ENCODE assay signal across 8 cellular contexts in the genomic region with DNA sequence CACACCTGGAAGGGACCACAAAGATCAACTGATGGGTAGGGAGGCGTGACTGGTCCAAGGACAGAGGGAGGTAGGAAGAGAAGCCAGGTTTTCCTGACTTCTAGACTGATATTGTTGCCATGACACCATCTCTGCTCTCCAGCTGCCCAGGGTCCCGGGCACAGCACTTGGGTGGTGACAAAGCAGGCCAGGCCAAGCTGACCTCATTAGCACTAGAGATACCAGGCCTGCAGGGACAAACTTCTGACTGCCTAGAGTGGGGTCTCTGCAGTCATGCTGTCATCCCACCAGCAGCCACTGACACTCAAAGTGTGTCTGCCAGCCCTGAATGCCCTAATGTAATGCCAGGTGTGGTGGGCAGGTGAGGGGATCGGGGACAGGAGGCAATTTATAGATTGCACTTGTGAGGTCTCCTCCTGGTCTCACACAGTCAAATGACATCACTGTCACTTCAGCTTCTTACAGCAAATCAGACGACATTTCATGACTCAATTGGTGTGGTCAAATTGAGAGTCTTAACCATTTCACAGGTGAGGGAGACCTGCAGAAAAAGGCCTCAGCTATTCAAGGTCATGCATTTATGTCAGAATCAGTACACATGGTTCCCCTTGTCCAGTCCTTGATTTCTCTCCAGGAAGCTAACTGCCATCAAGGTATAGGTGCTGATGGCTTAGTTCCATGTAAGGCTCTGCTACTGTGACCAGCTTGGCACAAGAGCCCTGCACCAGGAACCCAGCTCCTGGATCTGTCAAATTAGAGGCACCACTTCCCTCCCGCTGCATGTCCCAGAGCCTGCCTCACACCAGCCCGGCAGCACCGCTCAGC. TPM values are rescaled to one million over a fixed set of nuclear protein-coding genes. Genes with fewer than 3 reads are reported as not detected.
DNase-seq lines count a peak whose midpoint lies in the region; ATAC-seq and TF ChIP-seq lines count a peak whose summit lies in the region.

No MANE protein-coding gene starts in this region.

- intact Hi-C loops in activated T-helper 2 cell treated with anti-CD3 and anti-CD28 coated beads, Interferon-gamma antibody, Interleukin-2, Interleukin-4, amounts not matched to agents 10 μg/mL and 5 μg/mL and 100 μg/mL, durations not matched to agents 14 hours and 24 hours and 36 hours (cut with micrococcal nuclease), result no loop called here
- intact Hi-C loops in stomach (cut with DNase I; ENCODE audit: low total_unique reads), result no loop called here

- H3K4me3 Mint-ChIP-seq in activated T-helper 2 cell treated with anti-CD3 and anti-CD28 coated beads, Interferon-gamma antibody, Interleukin-2, Interleukin-4, amounts not matched to agents 10 μg/mL and 5 μg/mL and 100 μg/mL, durations not matched to agents 14 hours and 24 hours and 36 hours (ENCODE audit: low read depth), result peak overlapping the region; percentile 95

- no peak for TF ChIP-seq EP300 in stomach (IDR thresholded peaks at IDR 0.05)

- H3K36me3 Mint-ChIP-seq in activated T-helper 2 cell treated with anti-CD3 and anti-CD28 coated beads, Interferon-gamma antibody, Interleukin-2, Interleukin-4, amounts not matched to agents 10 μg/mL and 5 μg/mL and 100 μg/mL, durations not matched to agents 14 hours and 24 hours and 36 hours (ENCODE audit: low read depth), result peaks cover 3% of the 10 kb centered on the region

- H3K4me3 ChIP-seq in HEK293 (ENCODE audit: low read depth, low read length), result no peak overlapping the region
- H3K4me3 ChIP-seq in iPS-15b (ENCODE audit: low read depth, low read length), result peak overlapping the region; percentile 20
- H3K4me3 ChIP-seq in stomach, result peak overlapping the region; percentile 66 to 88 (median 74)

- H3K27me3 Mint-ChIP-seq in activated T-helper 2 cell treated with anti-CD3 and anti-CD28 coated beads, Interferon-gamma antibody, Interleukin-2, Interleukin-4, amounts not matched to agents 10 μg/mL and 5 μg/mL and 100 μg/mL, durations not matched to agents 14 hours and 24 hours and 36 hours (ENCODE audit: low read depth), result no peaks in the 10 kb centered on the region

- DNase-seq in activated T-helper 2 cell treated with anti-CD3 and anti-CD28 coated beads, Interferon-gamma antibody, Interleukin-2, Interleukin-4, amounts not matched to agents 10 μg/mL and 5 μg/mL and 100 μg/mL, durations not matched to agents 14 hours and 24 hours and 36 hours (ENCODE audit: low spot score), result no peak
- DNase-seq in stomach, result no peak
- no peak for DNase-seq in DMS 273 treated with DMSO at 0.1 percent for 48 hours (lab: John Stamatoyannopoulos, UW)
- DNase-seq in COLO668 (lab: John Stamatoyannopoulos, UW; ENCODE audit: unreplicated experiment), result no peak

- TF ChIP-seq CTCF in HEK293 (tag by site-specific recombination; IDR thresholded peaks at IDR 0.05) (no peak), stomach (IDR thresholded peaks at IDR 0.05) (no peak)

- peaks cover 47% of the 10 kb centered on the region for H3K4me1 Mint-ChIP-seq in activated T-helper 2 cell treated with anti-CD3 and anti-CD28 coated beads, Interferon-gamma antibody, Interleukin-2, Interleukin-4, amounts not matched to agents 10 μg/mL and 5 μg/mL and 100 μg/mL, durations not matched to agents 14 hours and 24 hours and 36 hours (ENCODE audit: low read depth)

- ATAC-seq in HG03521 (IDR thresholded peaks at IDR 0.05; ENCODE audit: unreplicated experiment), result no peak
- no peak for ATAC-seq in GM19455 (IDR thresholded peaks at IDR 0.05; ENCODE audit: unreplicated experiment)

- CTCF ChIA-PET in HEK293 (lab: Yijun Ruan, JAX), result interaction anchor here (0.9 to 1.4 kb wide), 5 partner anchors 10 to 145 kb away, joined by 3 to 4 read pairs (median 3); no protein-coding TSS in a partner anchor

- H3K9ac ChIP-seq in iPS-15b (ENCODE audit: low read depth, low read length), result no peak overlapping the region

- H3K36me3 ChIP-seq in HEK293 (ENCODE audit: control insufficient read depth in 2 of 2, insufficient read depth in 1 of 2, low read length in 2 of 2) (peaks cover 0 to 28% of the 10 kb centered on the region in 2 experiments; a peak in 1 of 3 replicates), iPS-15b (ENCODE audit: control insufficient read depth, insufficient read depth, low read length) (no peaks in the 10 kb centered on the region), stomach (peaks cover 0 to 12% (median 0%) of the 10 kb centered on the region in 4 donors)

- H3K27ac ChIP-seq in HEK293 (ENCODE audit: extremely low read depth, low read depth, low read length) (no peak overlapping the region), stomach (peak overlapping the region; percentile 93 to 95 (median 93))

- POLR2A ChIA-PET in HEK293 (lab: Yijun Ruan, JAX), result interaction anchor here (0.7 to 3.4 kb wide), 5 partner anchors 8 to 145 kb away, joined by 3 to 71 read pairs (median 4); no protein-coding TSS in a partner anchor

- H3K4me1 ChIP-seq in HEK293 (ENCODE audit: control insufficient read depth, insufficient read depth, low read length) (peaks cover 4% of the 10 kb centered on the region; the same call in 1 of the 2 replicates), iPS-15b (ENCODE audit: control insufficient read depth, insufficient read depth, low read length) (peaks cover 14% of the 10 kb centered on the region), stomach (peaks cover 50 to 83% (median 72%) of the 10 kb centered on the region in 4 donors)

- no peak overlapping the region for H3K27ac Mint-ChIP-seq in activated T-helper 2 cell treated with anti-CD3 and anti-CD28 coated beads, Interferon-gamma antibody, Interleukin-2, Interleukin-4, amounts not matched to agents 10 μg/mL and 5 μg/mL and 100 μg/mL, durations not matched to agents 14 hours and 24 hours and 36 hours

- TF ChIP-seq POLR2A in stomach (IDR thresholded peaks at IDR 0.05), result no peak

- H3K27me3 ChIP-seq in iPS-15b (ENCODE audit: control insufficient read depth, insufficient read depth, low read length) (no peaks in the 10 kb centered on the region), stomach (no peaks in the 10 kb centered on the region)

- no peaks in the 10 kb centered on the region for H3K9me3 Mint-ChIP-seq in activated T-helper 2 cell treated with anti-CD3 and anti-CD28 coated beads, Interferon-gamma antibody, Interleukin-2, Interleukin-4, amounts not matched to agents 10 μg/mL and 5 μg/mL and 100 μg/mL, durations not matched to agents 14 hours and 24 hours and 36 hours

- no peaks in the 10 kb centered on the region for H3K9me3 ChIP-seq in HEK293 (ENCODE audit: control insufficient read depth, insufficient read depth, low read depth, low read length)
- no peaks in the 10 kb centered on the region for H3K9me3 ChIP-seq in iPS-15b (ENCODE audit: control insufficient read depth, insufficient read depth, low read length)
- H3K9me3 ChIP-seq in stomach, result no peaks in the 10 kb centered on the region

- WGBS in stomach, 5 donors, result 28 to 54% (median 35%) methylated on average over 7 of the region's 7 CpGs

TF ChIP-seq in HEK293, 187 proteins besides CTCF, POLR2A, EP300 and RAD21 (continues in another document):
- TF ChIP-seq GLIS1 (tag by site-specific recombination; IDR thresholded peaks at IDR 0.05), result peak; percentile 24; the same call in 1 of the 2 replicates
- 0 out of 2 replicates have a peak, but pooled peaks have one; percentile 31 for TF ChIP-seq GLIS2 (tag by site-specific recombination; IDR thresholded peaks at IDR 0.05)
- no peak for TF ChIP-seq ZFHX2 (tag by site-specific recombination; conservative IDR thresholded peaks at IDR 0.05)
- TF ChIP-seq, protein P1, sequence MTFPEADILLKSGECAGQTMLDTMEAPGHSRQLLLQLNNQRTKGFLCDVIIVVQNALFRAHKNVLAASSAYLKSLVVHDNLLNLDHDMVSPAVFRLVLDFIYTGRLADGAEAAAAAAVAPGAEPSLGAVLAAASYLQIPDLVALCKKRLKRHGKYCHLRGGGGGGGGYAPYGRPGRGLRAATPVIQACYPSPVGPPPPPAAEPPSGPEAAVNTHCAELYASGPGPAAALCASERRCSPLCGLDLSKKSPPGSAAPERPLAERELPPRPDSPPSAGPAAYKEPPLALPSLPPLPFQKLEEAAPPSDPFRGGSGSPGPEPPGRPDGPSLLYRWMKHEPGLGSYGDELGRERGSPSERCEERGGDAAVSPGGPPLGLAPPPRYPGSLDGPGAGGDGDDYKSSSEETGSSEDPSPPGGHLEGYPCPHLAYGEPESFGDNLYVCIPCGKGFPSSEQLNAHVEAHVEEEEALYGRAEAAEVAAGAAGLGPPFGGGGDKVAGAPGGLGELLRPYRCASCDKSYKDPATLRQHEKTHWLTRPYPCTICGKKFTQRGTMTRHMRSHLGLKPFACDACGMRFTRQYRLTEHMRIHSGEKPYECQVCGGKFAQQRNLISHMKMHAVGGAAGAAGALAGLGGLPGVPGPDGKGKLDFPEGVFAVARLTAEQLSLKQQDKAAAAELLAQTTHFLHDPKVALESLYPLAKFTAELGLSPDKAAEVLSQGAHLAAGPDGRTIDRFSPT (tag by site-specific recombination; IDR thresholded peaks at IDR 0.05), result 0 out of 2 replicates have a peak, but pooled peaks have one; percentile 19
- TF ChIP-seq, protein P2, sequence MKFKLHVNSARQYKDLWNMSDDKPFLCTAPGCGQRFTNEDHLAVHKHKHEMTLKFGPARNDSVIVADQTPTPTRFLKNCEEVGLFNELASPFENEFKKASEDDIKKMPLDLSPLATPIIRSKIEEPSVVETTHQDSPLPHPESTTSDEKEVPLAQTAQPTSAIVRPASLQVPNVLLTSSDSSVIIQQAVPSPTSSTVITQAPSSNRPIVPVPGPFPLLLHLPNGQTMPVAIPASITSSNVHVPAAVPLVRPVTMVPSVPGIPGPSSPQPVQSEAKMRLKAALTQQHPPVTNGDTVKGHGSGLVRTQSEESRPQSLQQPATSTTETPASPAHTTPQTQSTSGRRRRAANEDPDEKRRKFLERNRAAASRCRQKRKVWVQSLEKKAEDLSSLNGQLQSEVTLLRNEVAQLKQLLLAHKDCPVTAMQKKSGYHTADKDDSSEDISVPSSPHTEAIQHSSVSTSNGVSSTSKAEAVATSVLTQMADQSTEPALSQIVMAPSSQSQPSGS (tag by site-specific recombination; IDR thresholded peaks at IDR 0.05; ENCODE audit: low read depth), result peak; percentile 73; the same call in 1 of the 2 replicates
- peak; percentile 30; the same call in 1 of the 2 replicates for TF ChIP-seq ZNF629 (tag by site-specific recombination; IDR thresholded peaks at IDR 0.05)
- no peak for TF ChIP-seq ZNF274 (IDR thresholded peaks at IDR 0.05; ENCODE audit: low read length)
- no peak for TF ChIP-seq ZNF274 (tag by site-specific recombination; IDR thresholded peaks at IDR 0.05; ENCODE audit: borderline replicate concordance)

RNA-seq across cellular contexts. Expression of a gene that starts 2.7 kb away (rescaled TPM):
- 23.7 and 27.2 TPM in 2 replicates for total RNA-seq in activated T-helper 2 cell treated with anti-CD3 and anti-CD28 coated beads, Interferon-gamma antibody, Interleukin-2, Interleukin-4, amounts not matched to agents 10 μg/mL and 5 μg/mL and 100 μg/mL, durations not matched to agents 14 hours and 24 hours and 36 hours
- 100 to 1,000 TPM in 1 of 5 donors, 10 to 100 TPM in 4; 25.7 to 132 (median 42.0) TPM for total RNA-seq in stomach
- 10 to 100 TPM; 16.3 to 27.6 (median 19.2) TPM for polyA plus RNA-seq in stomach
